Comparison of ENCODE assay signal across 22 cellular contexts in genomic region chr5:123598028-123598689, GRCh38.
DNase-seq lines count a peak whose midpoint lies in the region; ATAC-seq, FAIRE-seq and TF ChIP-seq lines count a peak whose summit lies in the region.
"Had no signal": no experiment of that assay in that cellular context is flagged by ENCODE, and none has a peak within 500 bp of the region (broad histone marks: within the 10 kb centered on the region; RNA-seq: fewer than 3 reads in every experiment).

No MANE protein-coding gene starts in this region.

- H3K27ac ChIP-seq in K562 (ENCODE audit: extremely low read depth, low read depth, low read length) = no peak overlapping the region
- no peak overlapping the region for H3K27ac ChIP-seq in mesenchymal stem cell (ENCODE audit: low read length, poor library complexity, severe bottlenecking)
- H3K27ac ChIP-seq: foreskin keratinocyte, pancreas had no signal

- 50% methylated on average over 5 of the region's 5 CpGs for WGBS in K562 (ENCODE audit: insufficient coverage, low coverage, missing lambda C conversion rate)
- 99% methylated on average over 4 of the region's 5 CpGs for WGBS in mesenchymal stem cell

- intact Hi-C loops in K562 (cut with micrococcal nuclease) = no loop called here

- H3K9me3 ChIP-seq in K562 (replicated peaks; ENCODE audit: control insufficient read depth, insufficient read depth, low read depth, low read length) (no peaks in the 10 kb centered on the region), mesenchymal stem cell (ENCODE audit: control insufficient read depth, low read length) (no peaks in the 10 kb centered on the region)
- H3K9me3 ChIP-seq: pancreas had no signal

- H3K36me3 ChIP-seq in K562 (ENCODE audit: control insufficient read depth, insufficient read depth, low read length) = peaks cover 6% of the 10 kb centered on the region; the same call in 1 of the 3 replicates
- peaks cover 3 to 67% of the 10 kb centered on the region in 2 experiments for H3K36me3 ChIP-seq in mesenchymal stem cell (ENCODE audit: control insufficient read depth in 1 of 2, insufficient read depth in 2 of 2, low read depth in 1 of 2, low read length in 2 of 2)
- H3K36me3 ChIP-seq: pancreas had no signal

- no peak for TF ChIP-seq POLR2A in K562 (conservative IDR thresholded peaks at IDR 0.05)

- H3K18ac ChIP-seq in mesenchymal stem cell (ENCODE audit: low read depth in 1 of 2, low read length in 2 of 2) = no peak overlapping the region

- no peaks in the 10 kb centered on the region for H4K20me1 ChIP-seq in K562 (replicated peaks; ENCODE audit: control insufficient read depth, insufficient read depth, low read length)

- TF ChIP-seq RAD21 in K562 (CRISPR knock-in tag; conservative IDR thresholded peaks at IDR 0.05 in 1 of 2, IDR thresholded peaks at IDR 0.05 in 1 of 2) = no peak

- CTCF ChIA-PET in K562 (lab: Yijun Ruan, JAX; ENCODE audit: low intra/inter-chr PET ratio) = no interaction called here

- no peaks in the 10 kb centered on the region for H3K4me1 ChIP-seq in K562 (replicated peaks in 1 of 2; ENCODE audit: control insufficient read depth in 2 of 2, insufficient read depth in 2 of 2, low read length in 2 of 2)
- H3K4me1 ChIP-seq in mesenchymal stem cell (ENCODE audit: control insufficient read depth, insufficient read depth, low read depth, low read length) = no peaks in the 10 kb centered on the region
- H3K4me1 ChIP-seq: foreskin keratinocyte, pancreas had no signal

- no peak overlapping the region for H2BK12ac ChIP-seq in mesenchymal stem cell (ENCODE audit: low read length in 2 of 2)

- H3K4me3 ChIP-seq in K562 (no peak overlapping the region), mesenchymal stem cell (ENCODE audit: insufficient read depth in 1 of 2, low read depth in 1 of 2, low read length in 2 of 2) (no peak overlapping the region)
- H3K4me3 ChIP-seq: pancreas had no signal

- H3K79me2 ChIP-seq in K562 (ENCODE audit: control insufficient read depth, insufficient read depth, low read length) = no peaks in the 10 kb centered on the region

- TF ChIP-seq EP300 in K562 (IDR thresholded peaks at IDR 0.05; ENCODE audit: low read length) = no peak

- no peak for DNase-seq in K562 (ENCODE audit: extremely low read depth in 1 of 4, low spot score in 3 of 4)
- DNase-seq in NCI-H1930 (lab: John Stamatoyannopoulos, UW) = no peak
- DNase-seq in pons (ENCODE audit: low spot score) = no peak
- no peak for DNase-seq in mesenchymal stem cell
- DNase-seq: activated CD4-positive, alpha-beta memory T cell treated with anti-CD3 and anti-CD28 coated beads, Interleukin-2, amount 10 ng/mL, durations not matched to agents 7 days and 5 days; AML-193; foreskin keratinocyte; HFFc6; hippocampal formation; islet precursor cell; mammary epithelial cell; naive B cell; NCI-H2081; NCI-H524; pancreas; Right ventricle myocardium superior; stimulated activated CD4-positive, alpha-beta T cell treated with anti-CD3 and anti-CD28 coated beads, Interleukin-4, amount 100 ng/mL, for 1 hour; T-cell had no signal

- ATAC-seq in GM18502 (IDR thresholded peaks at IDR 0.05; ENCODE audit: poor library complexity, unreplicated experiment) (peak; percentile 52), GM18909 (IDR thresholded peaks at IDR 0.05; ENCODE audit: poor library complexity, unreplicated experiment) (peak; percentile 63), HG02798 (IDR thresholded peaks at IDR 0.05; ENCODE audit: poor library complexity, unreplicated experiment) (peak; percentile 53), K562 (no peak)
- ATAC-seq: foreskin keratinocyte, pancreas, T-cell had no signal

- FAIRE-seq in K562 (lab: Jason Lieb, UNC) = no peak
- FAIRE-seq: D721Med, pancreas had no signal

- no peak overlapping the region for H3K4ac ChIP-seq in mesenchymal stem cell (ENCODE audit: low read depth in 1 of 2, low read length in 2 of 2)

- H2BK15ac ChIP-seq in mesenchymal stem cell (ENCODE audit: low read depth, poor library complexity, severe bottlenecking) = no peak overlapping the region

- no peaks in the 10 kb centered on the region for H3K9me1 ChIP-seq in K562 (ENCODE audit: control insufficient read depth, insufficient read depth, low read length)

- H3K79me1 ChIP-seq in mesenchymal stem cell (replicated peaks; ENCODE audit: low read length, poor library complexity, severe bottlenecking) = peaks cover 1% of the 10 kb centered on the region

- POLR2A ChIA-PET in K562 (lab: Yijun Ruan, JAX) = no interaction called here

- in situ Hi-C loops in K562 (cut with MboI) = no loop called here

- no peak overlapping the region for H2BK5ac ChIP-seq in mesenchymal stem cell (ENCODE audit: low read depth, low read length, poor library complexity, severe bottlenecking)

- no peak overlapping the region for H3K9ac ChIP-seq in K562 (ENCODE audit: insufficient read depth in 1 of 2, low read depth in 2 of 2, low read length in 2 of 2)
- H3K9ac ChIP-seq in mesenchymal stem cell (ENCODE audit: low read length) = no peak overlapping the region

- H4K8ac ChIP-seq in mesenchymal stem cell (ENCODE audit: low read length) = no peak overlapping the region

- no peaks in the 10 kb centered on the region for H3K27me3 ChIP-seq in K562 (ENCODE audit: control insufficient read depth in 2 of 2, insufficient read depth in 2 of 2, low read length in 2 of 2)
- no peaks in the 10 kb centered on the region for H3K27me3 ChIP-seq in mesenchymal stem cell (ENCODE audit: control insufficient read depth in 1 of 2, insufficient read depth in 1 of 2, low read length in 2 of 2)
- H3K27me3 ChIP-seq: foreskin keratinocyte, pancreas had no signal

- no peak overlapping the region for H4K91ac ChIP-seq in mesenchymal stem cell (ENCODE audit: low read length)

- H2AK5ac ChIP-seq in mesenchymal stem cell (ENCODE audit: low read length, severe bottlenecking) = no peak overlapping the region

- H3K14ac ChIP-seq in mesenchymal stem cell (ENCODE audit: low read length in 2 of 2) = no peak overlapping the region

- H3K4me2 ChIP-seq in K562 (ENCODE audit: insufficient read depth, low read length) (no peak overlapping the region), mesenchymal stem cell (ENCODE audit: low read length, poor library complexity, severe bottlenecking) (no peak overlapping the region)

- H3K23ac ChIP-seq in mesenchymal stem cell (ENCODE audit: low read length in 2 of 2) = no peak overlapping the region

- no peak overlapping the region for H2BK120ac ChIP-seq in mesenchymal stem cell (ENCODE audit: low read depth, low read length)

- H2AFZ ChIP-seq in K562 (ENCODE audit: low read depth, low read length) (no peak overlapping the region), mesenchymal stem cell (ENCODE audit: low read depth, low read length) (no peak overlapping the region)

- no peak for TF ChIP-seq CTCF in K562 (IDR thresholded peaks at IDR 0.05 in 2 of 3, conservative IDR thresholded peaks at IDR 0.05 in 1 of 3; ENCODE audit: insufficient read depth in 2 of 3, low read depth in 1 of 3, low read length in 3 of 3)

- no TSS peak for BruUV-seq in K562 (replicated peaks; lab: Mats Ljungman, UMichigan)

TF ChIP-seq in K562, 482 proteins besides CTCF, POLR2A, EP300 and RAD21:
- TF ChIP-seq CC2D1A (IDR thresholded peaks at IDR 0.05) (no peak), ZNF316 (IDR thresholded peaks at IDR 0.05) (peak; percentile 42; the same call in 1 of the 2 replicates), MAFF (IDR thresholded peaks at IDR 0.05; ENCODE audit: low read length) (peak; percentile 12; the same call in 1 of the 2 replicates), ZNF3 (CRISPR knock-in tag; IDR thresholded peaks at IDR 0.05) (no peak), ZNF431 (CRISPR knock-in tag; IDR thresholded peaks at IDR 0.05) (no peak), TCF3 (CRISPR knock-in tag; IDR thresholded peaks at IDR 0.05) (no peak)
TF ChIP-seq in K562: peak in this region for 2.
